24 cellular contexts compared by ENCODE assay signal in the genomic region with DNA sequence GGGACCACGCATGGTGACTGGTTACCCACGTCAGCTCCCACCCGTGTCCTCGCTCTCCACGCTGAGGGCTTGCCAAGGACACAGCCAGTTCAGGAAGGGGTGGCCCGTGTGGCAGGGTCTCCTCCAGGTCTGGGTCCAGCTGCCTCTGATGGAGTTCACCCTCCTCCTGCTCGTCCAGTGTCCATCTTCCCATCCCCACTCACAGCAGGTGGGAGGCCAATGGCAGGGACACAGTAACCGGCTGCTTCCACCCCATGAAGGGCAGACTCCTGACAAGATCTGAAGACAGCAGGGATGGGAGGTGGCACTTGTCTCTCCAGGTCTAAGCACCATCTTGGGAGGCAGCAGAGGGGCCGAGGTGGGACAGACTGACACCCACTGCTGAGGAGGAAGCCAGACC.
DNase-seq lines count a peak whose midpoint lies in the region; FAIRE-seq and TF ChIP-seq lines count a peak whose summit lies in the region.
"Had no signal": no experiment of that assay in that cellular context is flagged by ENCODE, and none has a peak within 500 bp of the region (broad histone marks: within the 10 kb centered on the region; RNA-seq: fewer than 3 reads in every experiment).

No MANE protein-coding gene starts in this region.

- no peak for FAIRE-seq in urothelium cell line (lab: Jason Lieb, UNC)
- FAIRE-seq: GM12878 had no signal

- H3K9me3 Mint-ChIP-seq in activated CD4-positive, alpha-beta T cell treated with anti-CD3 and anti-CD28 coated beads, Interleukin-2, amount 10 ng/mL, durations not matched to agents 7 days and 5 days = peaks cover 20% of the 10 kb centered on the region
- H3K9me3 Mint-ChIP-seq in osteocyte (ENCODE audit: unreplicated experiment) = peaks cover 8% of the 10 kb centered on the region

- H3K27me3 ChIP-seq in right atrium auricular region (no peaks in the 10 kb centered on the region), left ventricle myocardium inferior (ENCODE audit: low read depth) (no peaks in the 10 kb centered on the region)
- H3K27me3 ChIP-seq: BLaER1 had no signal

- DNase-seq in activated CD4-positive, alpha-beta T cell treated with anti-CD3 and anti-CD28 coated beads, Interleukin-2, amount 10 ng/mL, durations not matched to agents 7 days and 5 days = no peak
- no peak for DNase-seq in activated CD4-positive, alpha-beta T cell treated with anti-CD3 and anti-CD28 coated beads, Interleukin-2, amount 50 U/mL, for 4 hours
- DNase-seq in right atrium auricular region (ENCODE audit: low spot score) (peak; percentile 28), left ventricle myocardium inferior (no peak), osteocyte (ENCODE audit: extremely low spot score, unreplicated experiment) (peak; percentile 78), ureter (ENCODE audit: low spot score) (peak; percentile 35), urothelium cell line (ENCODE audit: low spot score) (no peak), NCI-H2107 treated with DMSO at 0.1 percent for 48 hours (lab: John Stamatoyannopoulos, UW; ENCODE audit: unreplicated experiment) (no peak)
- DNase-seq: ACHN, COR-L47, DMS 273 treated with DMSO at 0.1 percent for 48 hours, DND-41, GM23248, HCEC 1CT, Kasumi-1, NCI-H1694, NCI-H2081 treated with DMSO at 0.1 percent for 48 hours, NCI-H446 treated with DMSO at 0.1 percent for 48 hours, NCI-H526 treated with DMSO at 0.1 percent for 48 hours, OCI-M1 had no signal

- no peak overlapping the region for H3K4me3 Mint-ChIP-seq in activated CD4-positive, alpha-beta T cell treated with anti-CD3 and anti-CD28 coated beads, Interleukin-2, amount 10 ng/mL, durations not matched to agents 7 days and 5 days
- H3K4me3 Mint-ChIP-seq in osteocyte (ENCODE audit: unreplicated experiment) = no peak overlapping the region
- H3K4me3 Mint-ChIP-seq: CD4-positive, alpha-beta T cell had no signal

- intact Hi-C loops in left ventricle myocardium inferior (cut with micrococcal nuclease) = no loop called here

- POLR2A ChIA-PET in activated CD4-positive, alpha-beta T cell treated with anti-CD3 and anti-CD28 coated beads, Interleukin-2, amount 10 ng/mL, durations not matched to agents 7 days and 5 days (lab: Charles Lee) = no interaction called here

- H3K27ac Mint-ChIP-seq in activated CD4-positive, alpha-beta T cell treated with anti-CD3 and anti-CD28 coated beads, Interleukin-2, amount 10 ng/mL, durations not matched to agents 7 days and 5 days = peak overlapping the region; percentile 47
- H3K27ac Mint-ChIP-seq in osteocyte (ENCODE audit: unreplicated experiment) = no peak overlapping the region
- H3K27ac Mint-ChIP-seq: CD4-positive, alpha-beta T cell had no signal

- H3K4me3 ChIP-seq in right atrium auricular region = no peak overlapping the region
- no peak overlapping the region for H3K4me3 ChIP-seq in left ventricle myocardium inferior
- H3K4me3 ChIP-seq: GM12878, GM23248 had no signal

- TF ChIP-seq CTCF in right atrium auricular region (IDR thresholded peaks at IDR 0.05) = no peak
- no peak for TF ChIP-seq CTCF in left ventricle myocardium inferior (IDR thresholded peaks at IDR 0.05; ENCODE audit: borderline replicate concordance)
- TF ChIP-seq CTCF in osteocyte (IDR thresholded peaks at IDR 0.05) = no peak

- CTCF ChIA-PET in activated CD4-positive, alpha-beta T cell treated with anti-CD3 and anti-CD28 coated beads, Interleukin-2, amount 10 ng/mL, durations not matched to agents 7 days and 5 days (lab: Charles Lee) = no interaction called here

- H3K9me3 ChIP-seq in right atrium auricular region (peaks cover 11 to 27% of the 10 kb centered on the region in 2 donors), left ventricle myocardium inferior (replicated peaks) (peaks cover 29% of the 10 kb centered on the region)

- no peaks in the 10 kb centered on the region for H3K27me3 Mint-ChIP-seq in activated CD4-positive, alpha-beta T cell treated with anti-CD3 and anti-CD28 coated beads, Interleukin-2, amount 10 ng/mL, durations not matched to agents 7 days and 5 days
- H3K27me3 Mint-ChIP-seq in osteocyte (ENCODE audit: unreplicated experiment) = no peaks in the 10 kb centered on the region
- H3K27me3 Mint-ChIP-seq: CD4-positive, alpha-beta T cell had no signal

- H3K36me3 ChIP-seq in right atrium auricular region (no peaks in the 10 kb centered on the region), left ventricle myocardium inferior (no peaks in the 10 kb centered on the region)

- H3K4me1 Mint-ChIP-seq in activated CD4-positive, alpha-beta T cell treated with anti-CD3 and anti-CD28 coated beads, Interleukin-2, amount 10 ng/mL, durations not matched to agents 7 days and 5 days = peaks cover 35% of the 10 kb centered on the region
- H3K4me1 Mint-ChIP-seq in osteocyte (ENCODE audit: unreplicated experiment) = no peaks in the 10 kb centered on the region

- H3K27ac ChIP-seq in right atrium auricular region = no peak overlapping the region
- H3K27ac ChIP-seq in left ventricle myocardium inferior (replicated peaks) = no peak overlapping the region
- H3K27ac ChIP-seq: 22Rv1, BLaER1, GM23248 had no signal

- H3K4me1 ChIP-seq in right atrium auricular region (peaks cover 0 to 11% of the 10 kb centered on the region in 2 donors), left ventricle myocardium inferior (peaks cover 13% of the 10 kb centered on the region)

- peaks cover 18% of the 10 kb centered on the region for H3K36me3 Mint-ChIP-seq in activated CD4-positive, alpha-beta T cell treated with anti-CD3 and anti-CD28 coated beads, Interleukin-2, amount 10 ng/mL, durations not matched to agents 7 days and 5 days (ENCODE audit: low read depth)
- no peaks in the 10 kb centered on the region for H3K36me3 Mint-ChIP-seq in osteocyte (ENCODE audit: unreplicated experiment)

Comparison
In these comparisons a context has a peak if more than half of its experiments do, and no peak if none do; other contexts are left out.
1. DNase-seq: peak in right atrium auricular region (single experiment), osteocyte (single experiment) and ureter (single experiment); none in activated CD4-positive, alpha-beta T cell treated with anti-CD3 and anti-CD28 coated beads, Interleukin-2, amount 10 ng/mL, durations not matched to agents 7 days and 5 days (single experiment), activated CD4-positive, alpha-beta T cell treated with anti-CD3 and anti-CD28 coated beads, Interleukin-2, amount 50 U/mL, for 4 hours (0 of 2), left ventricle myocardium inferior (single experiment), urothelium cell line (single experiment) and NCI-H2107 treated with DMSO at 0.1 percent for 48 hours (single experiment).